19 cellular contexts compared by ENCODE assay signal in genomic region chr19:19553670-19554069, GRCh38.
"Had no signal": no experiment of that assay in that cellular context is flagged by ENCODE, and none has a peak within 500 bp of the region (broad histone marks: within the 10 kb centered on the region; RNA-seq: fewer than 3 reads in every experiment).

No MANE protein-coding gene starts in this region.

- H3K27ac ChIP-seq: brain microvascular endothelial cell, SJCRH30, SK-N-MC had no signal

- H3K36me3 ChIP-seq: brain microvascular endothelial cell, SJCRH30 had no signal

- H3K9me3 Mint-ChIP-seq: activated CD4-positive, alpha-beta T cell treated with anti-CD3 and anti-CD28 coated beads, Interleukin-2, amount 10 ng/mL, durations not matched to agents 24 days and 14 days; activated naive CD4-positive, alpha-beta T cell treated with anti-CD3 and anti-CD28 coated beads, Interleukin-2, amount 50 U/mL, for 24 hours; activated naive CD8-positive, alpha-beta T cell treated with anti-CD3 and anti-CD28 coated beads, Interleukin-2, amount 50 U/mL, for 24 hours; activated T-cell treated with anti-CD3 and anti-CD28 coated beads, Interleukin-2, amount 50 U/mL, for 24 hours; activated T-helper 2 cell treated with anti-CD3 and anti-CD28 coated beads, Interferon-gamma antibody, Interleukin-2, Interleukin-4, amounts not matched to agents 10 μg/mL and 5 μg/mL and 100 μg/mL, durations not matched to agents 14 hours and 24 hours and 36 hours; T-helper 2 cell treated with Interferon-gamma antibody and Interleukin-4, amounts not matched to agents 5 μg/mL and 100 μg/mL, for 36 hours had no signal

- H3K27me3 Mint-ChIP-seq: activated naive CD4-positive, alpha-beta T cell treated with anti-CD3 and anti-CD28 coated beads, Interleukin-2, amount 50 U/mL, for 24 hours had no signal

- FAIRE-seq: TTC549 had no signal

- H3K4me1 Mint-ChIP-seq: activated naive CD8-positive, alpha-beta T cell treated with anti-CD3 and anti-CD28 coated beads, Interleukin-2, amount 50 U/mL, for 24 hours had no signal

- H3K4me3 ChIP-seq: SJCRH30, SK-N-MC had no signal

- H3K27me3 ChIP-seq: brain microvascular endothelial cell had no signal

- H3K4me3 Mint-ChIP-seq: activated CD4-positive, alpha-beta T cell treated with anti-CD3 and anti-CD28 coated beads, Interleukin-2, amount 10 ng/mL, durations not matched to agents 24 days and 14 days; activated CD8-positive, alpha-beta T cell treated with anti-CD3 and anti-CD28 coated beads, Interleukin-2, amount 10 ng/mL, durations not matched to agents 7 days and 5 days; activated naive CD4-positive, alpha-beta T cell treated with anti-CD3 and anti-CD28 coated beads, Interleukin-2, amount 50 U/mL, for 24 hours; activated naive CD8-positive, alpha-beta T cell treated with anti-CD3 and anti-CD28 coated beads, Interleukin-2, amount 50 U/mL, for 24 hours; activated T-cell treated with anti-CD3 and anti-CD28 coated beads, Interleukin-2, amount 50 U/mL, for 24 hours; T-helper 2 cell treated with Interferon-gamma antibody and Interleukin-4, amounts not matched to agents 5 μg/mL and 100 μg/mL, for 36 hours had no signal

- H3K9me3 ChIP-seq: SJCRH30 had no signal

- H3K27ac Mint-ChIP-seq: activated CD4-positive, alpha-beta T cell treated with anti-CD3 and anti-CD28 coated beads, Interleukin-2, amount 10 ng/mL, durations not matched to agents 24 days and 14 days; activated CD8-positive, alpha-beta T cell treated with anti-CD3 and anti-CD28 coated beads, Interleukin-2, amount 10 ng/mL, durations not matched to agents 7 days and 5 days; activated naive CD4-positive, alpha-beta T cell treated with anti-CD3 and anti-CD28 coated beads, Interleukin-2, amount 50 U/mL, for 24 hours; activated naive CD8-positive, alpha-beta T cell treated with anti-CD3 and anti-CD28 coated beads, Interleukin-2, amount 50 U/mL, for 24 hours; activated T-cell treated with anti-CD3 and anti-CD28 coated beads, Interleukin-2, amount 50 U/mL, for 24 hours; activated T-helper 2 cell treated with anti-CD3 and anti-CD28 coated beads, Interferon-gamma antibody, Interleukin-2, Interleukin-4, amounts not matched to agents 10 μg/mL and 5 μg/mL and 100 μg/mL, durations not matched to agents 14 hours and 24 hours and 36 hours; T-helper 2 cell treated with Interferon-gamma antibody and Interleukin-4, amounts not matched to agents 5 μg/mL and 100 μg/mL, for 36 hours had no signal

- H3K4me1 ChIP-seq: SJCRH30 had no signal

- DNase-seq: activated gamma-delta T cell, brain microvascular endothelial cell, MM.1S, MV-4-11, NCI-H1092, NCI-H1436 treated with DMSO at 0.1 percent for 48 hours, NCI-H1694 treated with DMSO at 0.1 percent for 48 hours, NCI-H524 treated with DMSO at 0.1 percent for 48 hours, SHP77 had no signal

- H3K36me3 Mint-ChIP-seq: activated naive CD4-positive, alpha-beta T cell treated with anti-CD3 and anti-CD28 coated beads, Interleukin-2, amount 50 U/mL, for 24 hours had no signal
